Comparison of ENCODE assay signal across 9 cellular contexts in genomic region chr22:37259540-37260029, GRCh38. TPM values are rescaled to one million over a fixed set of nuclear protein-coding genes. Genes with fewer than 3 reads are reported as not detected.
DNase-seq lines count a peak whose midpoint lies in the region; ATAC-seq and TF ChIP-seq lines count a peak whose summit lies in the region.
"Had no signal": no experiment of that assay in that cellular context is flagged by ENCODE, and none has a peak within 500 bp of the region (broad histone marks: within the 10 kb centered on the region; RNA-seq: fewer than 3 reads in every experiment).

No MANE protein-coding gene starts in this region.

- peaks cover 15% of the 10 kb centered on the region; the same call in 1 of the 2 replicates for H3K4me1 ChIP-seq in ES-I3 (ENCODE audit: insufficient read depth, low read length)

- ATAC-seq in stimulated activated memory B cell treated with anti-CD40 and anti-IgM and Interleukin-4, amounts not matched to agents 10 μg/mL and 1 μg/mL and 100 μg/mL, for 72 hours: no peak
- ATAC-seq in GM18505 (IDR thresholded peaks at IDR 0.05; ENCODE audit: unreplicated experiment): no peak

- peaks cover 2% of the 10 kb centered on the region for H3K9me3 Mint-ChIP-seq in stimulated activated memory B cell treated with anti-CD40 and anti-IgM and Interleukin-4, amounts not matched to agents 10 μg/mL and 1 μg/mL and 100 μg/mL, for 72 hours

- H3K36me3 ChIP-seq in ES-I3 (ENCODE audit: insufficient read depth, low read length): no peaks in the 10 kb centered on the region

- peak overlapping the region; percentile 30; the same call in 1 of the 2 replicates for H3K9ac ChIP-seq in ES-I3 (ENCODE audit: low read depth, low read length)

- no peak for TF ChIP-seq POLR2A in GM18505 (IDR thresholded peaks at IDR 0.05; ENCODE audit: borderline replicate concordance, extremely low read depth, insufficient read depth, insufficient read length)

- peaks cover 45% of the 10 kb centered on the region for H3K4me1 Mint-ChIP-seq in stimulated activated memory B cell treated with anti-CD40 and anti-IgM and Interleukin-4, amounts not matched to agents 10 μg/mL and 1 μg/mL and 100 μg/mL, for 72 hours

- H3K9me3 ChIP-seq in ES-I3 (ENCODE audit: control insufficient read depth, insufficient read depth, low read length): peaks cover 6% of the 10 kb centered on the region; the same call in 1 of the 2 replicates

- H3K36me3 Mint-ChIP-seq in stimulated activated memory B cell treated with anti-CD40 and anti-IgM and Interleukin-4, amounts not matched to agents 10 μg/mL and 1 μg/mL and 100 μg/mL, for 72 hours: no peaks in the 10 kb centered on the region

- POLR2A ChIA-PET in AG04449 (lab: Yijun Ruan, JAX): interaction anchor here (1.3 kb wide), 1 partner anchor 30 kb away, joined by 5 read pairs; no protein-coding TSS in a partner anchor

- H3K4me3 Mint-ChIP-seq in stimulated activated memory B cell treated with anti-CD40 and anti-IgM and Interleukin-4, amounts not matched to agents 10 μg/mL and 1 μg/mL and 100 μg/mL, for 72 hours: peak overlapping the region; percentile 46

- H3K27ac Mint-ChIP-seq in stimulated activated memory B cell treated with anti-CD40 and anti-IgM and Interleukin-4, amounts not matched to agents 10 μg/mL and 1 μg/mL and 100 μg/mL, for 72 hours: peak overlapping the region; percentile 66

- no peak overlapping the region; the same call in 1 of the 2 replicates for H3K4me3 ChIP-seq in AG04449 (ENCODE audit: low read depth, low read length)

- no peaks in the 10 kb centered on the region for H3K27me3 Mint-ChIP-seq in stimulated activated memory B cell treated with anti-CD40 and anti-IgM and Interleukin-4, amounts not matched to agents 10 μg/mL and 1 μg/mL and 100 μg/mL, for 72 hours

- TF ChIP-seq CTCF in AG04449 (IDR thresholded peaks at IDR 0.05; ENCODE audit: insufficient read depth, low read length, missing control alignments): peak; percentile 74

- DNase-seq in AG04449 (ENCODE audit: low read depth, low spot score) (no peak), RPMI7951 (ENCODE audit: low read depth) (peak; percentile 62), foreskin melanocyte (peak; percentile 12), SW480 (ENCODE audit: low spot score) (no peak), GM19238 (ENCODE audit: insufficient read length, low spot score) (no peak)

- CTCF ChIA-PET in AG04449 (lab: Yijun Ruan, JAX): interaction anchor here (0.6 to 5.5 kb wide), 39 partner anchors 9 to 476 kb away, joined by 3 to 162 read pairs (median 4); partner anchors contain the start of genes CYTH4, GGA1 and RAC2

RNA-seq across cellular contexts. Expression of gene RAC2, which starts 15.5 kb away (rescaled TPM):
- total RNA-seq in RPMI7951 (2014; rRNA removed; shearing (Covaris generic)): 138 and 151 TPM in 2 replicates

RNA-seq across cellular contexts. Expression of gene CYTH4, which starts 22.7 kb away (rescaled TPM):
- 1.2 and 1.6 TPM in 2 replicates for total RNA-seq in RPMI7951 (2014; rRNA removed; shearing (Covaris generic))

RNA-seq across cellular contexts. Expression of gene SSTR3, which starts 47.3 kb away (rescaled TPM):
- total RNA-seq in RPMI7951 (2014; rRNA removed; shearing (Covaris generic)): not detected in 2 replicates
- total RNA-seq: M059J had no signal

Comparison
In these comparisons a context has a peak if more than half of its experiments do, and no peak if none do; other contexts are left out.
1. DNase-seq: peak in RPMI7951 (single experiment) and foreskin melanocyte (single experiment); none in AG04449 (single experiment), SW480 (single experiment) and GM19238 (single experiment).